Comparison of ENCODE assay signal across 19 cellular contexts in genomic region chr10:101231912-101232689, GRCh38. TPM values are rescaled to one million over a fixed set of nuclear protein-coding genes. Genes with fewer than 3 reads are reported as not detected.
DNase-seq lines count a peak whose midpoint lies in the region; ATAC-seq and TF ChIP-seq lines count a peak whose summit lies in the region.
"Had no signal": no experiment of that assay in that cellular context is flagged by ENCODE, and none has a peak within 500 bp of the region (broad histone marks: within the 10 kb centered on the region; RNA-seq: fewer than 3 reads in every experiment).

No MANE protein-coding gene starts in this region.

- H3K4me1 ChIP-seq in right atrium auricular region = peaks cover 0 to 40% of the 10 kb centered on the region in 2 donors
- H3K4me1 ChIP-seq in iPS-15b (ENCODE audit: control insufficient read depth, insufficient read depth, low read length) = peaks cover 3% of the 10 kb centered on the region
- H3K4me1 ChIP-seq in psoas muscle = peaks cover 27% of the 10 kb centered on the region
- H3K4me1 ChIP-seq: BLaER1 had no signal

- TF ChIP-seq CTCF in right atrium auricular region (IDR thresholded peaks at IDR 0.05) = no peak
- no peak for TF ChIP-seq CTCF in psoas muscle (IDR thresholded peaks at IDR 0.05)

- WGBS in psoas muscle, 3 donors = 64 to 71% (median 70%) methylated on average over 12 of the region's 12 CpGs

- H3K4me3 ChIP-seq in right atrium auricular region (no peak overlapping the region), iPS-15b (ENCODE audit: low read depth, low read length) (peak overlapping the region; percentile 39), psoas muscle (peak overlapping the region; percentile 86)
- H3K4me3 ChIP-seq: BLaER1 had no signal

- no peak for ATAC-seq in Right ventricle myocardium superior (ENCODE audit: poor library complexity)
- ATAC-seq in psoas muscle = no peak

- H3K9me3 ChIP-seq in right atrium auricular region (no peaks in the 10 kb centered on the region), iPS-15b (ENCODE audit: control insufficient read depth, insufficient read depth, low read length) (no peaks in the 10 kb centered on the region), psoas muscle (no peaks in the 10 kb centered on the region)

- no peaks in the 10 kb centered on the region for H3K36me3 ChIP-seq in right atrium auricular region
- H3K36me3 ChIP-seq in iPS-15b (ENCODE audit: control insufficient read depth, insufficient read depth, low read length) = no peaks in the 10 kb centered on the region
- no peaks in the 10 kb centered on the region for H3K36me3 ChIP-seq in psoas muscle (ENCODE audit: insufficient read depth in 1 of 2, low read depth in 1 of 2)
- H3K36me3 ChIP-seq: BLaER1 had no signal

- H3K27ac ChIP-seq in right atrium auricular region = no peak overlapping the region
- peak overlapping the region; percentile 96 for H3K27ac ChIP-seq in psoas muscle
- H3K27ac ChIP-seq: 22Rv1, BLaER1, HL-60 had no signal

- no peak overlapping the region for H3K9ac ChIP-seq in iPS-15b (ENCODE audit: low read depth, low read length)
- H3K9ac ChIP-seq: BLaER1 had no signal

- DNase-seq in Right ventricle myocardium superior (peak; percentile 4), right atrium auricular region (ENCODE audit: low spot score) (no peak), psoas muscle (no peak), T-helper 1 cell (no peak), A172 (ENCODE audit: low spot score) (no peak)
- no peak for DNase-seq in central memory CD4-positive, alpha-beta T cell
- DNase-seq: CD4-positive, alpha-beta memory T cell; DMS79 treated with DMSO at 0.1 percent for 48 hours; GF-D8; HCEC 1CT had no signal

- intact Hi-C loops in Right ventricle myocardium superior (cut with DNase I) = no loop called here
- intact Hi-C loops in psoas muscle (cut with DNase I) = no loop called here

- peaks cover 46 to 75% of the 10 kb centered on the region in 2 donors for H3K27me3 ChIP-seq in right atrium auricular region
- peaks cover 99% of the 10 kb centered on the region for H3K27me3 ChIP-seq in iPS-15b (ENCODE audit: control insufficient read depth, insufficient read depth, low read length)
- H3K27me3 ChIP-seq in psoas muscle (ENCODE audit: insufficient read depth in 3 of 3, low read length in 2 of 3) = peaks cover 0 to 50% (median 4%) of the 10 kb centered on the region in 3 donors

RNA-seq across cellular contexts. Expression of gene LBX1, which starts 2.8 kb away (rescaled TPM):
- total RNA-seq in Right ventricle myocardium superior (not detected), right atrium auricular region (not detected), psoas muscle (10 to 100 TPM in 1 of 4 donors, 1 to 10 TPM in 3; 6.2 to 12.3 (median 7.5) TPM)
- 1 to 10 TPM; 1.8 to 7.9 (median 4.9) TPM for polyA plus RNA-seq in psoas muscle
- 1.1 and 1.2 TPM in 2 replicates for total RNA-seq in A172 (2014; rRNA removed; shearing (Covaris generic))
- total RNA-seq: A673; CD4-positive, alpha-beta memory T cell; HT1080 had no signal
- polyA plus RNA-seq: AG04450; CD14-positive monocyte; CD4-positive, alpha-beta memory T cell; IgD-negative memory B cell had no signal

Comparison
In these comparisons a context has a peak if more than half of its experiments do, and no peak if none do; other contexts are left out.
1. H3K4me3 ChIP-seq: peak in iPS-15b (single experiment) and psoas muscle (single experiment); none in right atrium auricular region (0 of 2).